11 cellular contexts compared by ENCODE assay signal in genomic region chr13:39779337-39780270, GRCh38.
DNase-seq lines count a peak whose midpoint lies in the region; TF ChIP-seq lines count a peak whose summit lies in the region.
"Had no signal": no experiment of that assay in that cellular context is flagged by ENCODE, and none has a peak within 500 bp of the region (broad histone marks: within the 10 kb centered on the region; RNA-seq: fewer than 3 reads in every experiment).

No MANE protein-coding gene starts in this region.

- WGBS in tibial nerve, 2 donors: 49 to 55% methylated on average over 8 of the region's 8 CpGs
- WGBS in esophagus squamous epithelium, 2 donors: 78 to 81% methylated on average over 8 of the region's 8 CpGs

- intact Hi-C loops in esophagus squamous epithelium (cut with DNase I): no loop called here

- TF ChIP-seq CTCF in tibial nerve (IDR thresholded peaks at IDR 0.05): no peak
- TF ChIP-seq CTCF in esophagus squamous epithelium (IDR thresholded peaks at IDR 0.05): no peak

- H3K36me3 ChIP-seq in tibial nerve: no peaks in the 10 kb centered on the region
- H3K36me3 ChIP-seq in esophagus squamous epithelium: no peaks in the 10 kb centered on the region

- H3K4me1 ChIP-seq in tibial nerve (peaks cover 0 to 52% (median 14%) of the 10 kb centered on the region in 4 donors), esophagus squamous epithelium (peaks cover 0 to 17% (median 0%) of the 10 kb centered on the region in 3 donors)

- DNase-seq in stimulated activated CD4-positive, alpha-beta T cell treated with anti-CD3 and anti-CD28 coated beads, Interleukin-1b, Interleukin-23, amount 100 ng/mL, for 48 hours: peak; percentile 19
- no peak for DNase-seq in stimulated activated CD4-positive, alpha-beta T cell treated with anti-CD3 and anti-CD28 coated beads, Interleukin-4, amount 100 ng/mL, for 1 hour
- DNase-seq in activated CD4-positive, alpha-beta T cell treated with anti-CD3 and anti-CD28 coated beads, Interleukin-2, amount 50 U/mL, for 4 hours: peak; percentile 25 to 33
- DNase-seq in effector CD4-positive, alpha-beta T cell: peak; percentile 19
- DNase-seq in tibial nerve (ENCODE audit: low spot score in 2 of 2) (peak in 1 of 2 donors; percentile 21), NCI-H2171 treated with DMSO at 0.1 percent for 48 hours (lab: John Stamatoyannopoulos, UW) (no peak), esophagus squamous epithelium (lab: John Stamatoyannopoulos, UW) (no peak), SW480 (ENCODE audit: low spot score) (no peak)
- DNase-seq: AML-193, glutamatergic neuron, NCI-H510A had no signal

- TF ChIP-seq EP300 in tibial nerve (IDR thresholded peaks at IDR 0.05): no peak

- H3K4me3 ChIP-seq in tibial nerve (no peak overlapping the region), esophagus squamous epithelium (no peak overlapping the region)

- no peaks in the 10 kb centered on the region for H3K9me3 ChIP-seq in tibial nerve
- no peaks in the 10 kb centered on the region for H3K9me3 ChIP-seq in esophagus squamous epithelium

- TF ChIP-seq POLR2A in tibial nerve (IDR thresholded peaks at IDR 0.05) (no peak), esophagus squamous epithelium (IDR thresholded peaks at IDR 0.05) (no peak)

- H3K27ac ChIP-seq in tibial nerve (peak overlapping the region in 3 of 4 donors; percentile 29 to 73 (median 60)), esophagus squamous epithelium (no peak overlapping the region)

- H3K27me3 ChIP-seq in tibial nerve (no peaks in the 10 kb centered on the region), esophagus squamous epithelium (no peaks in the 10 kb centered on the region)

Comparison
In these comparisons a context has a peak if more than half of its experiments do, and no peak if none do; other contexts are left out.
1. DNase-seq: peak in stimulated activated CD4-positive, alpha-beta T cell treated with anti-CD3 and anti-CD28 coated beads, Interleukin-1b, Interleukin-23, amount 100 ng/mL, for 48 hours (single experiment), activated CD4-positive, alpha-beta T cell treated with anti-CD3 and anti-CD28 coated beads, Interleukin-2, amount 50 U/mL, for 4 hours (2 of 2) and effector CD4-positive, alpha-beta T cell (single experiment); none in stimulated activated CD4-positive, alpha-beta T cell treated with anti-CD3 and anti-CD28 coated beads, Interleukin-4, amount 100 ng/mL, for 1 hour (single experiment), NCI-H2171 treated with DMSO at 0.1 percent for 48 hours (single experiment), esophagus squamous epithelium (single experiment) and SW480 (single experiment).
2. H3K27ac ChIP-seq: peak in tibial nerve (3 of 4); none in esophagus squamous epithelium (0 of 4).